Comparison of ENCODE assay signal across 9 cellular contexts in the genomic region with DNA sequence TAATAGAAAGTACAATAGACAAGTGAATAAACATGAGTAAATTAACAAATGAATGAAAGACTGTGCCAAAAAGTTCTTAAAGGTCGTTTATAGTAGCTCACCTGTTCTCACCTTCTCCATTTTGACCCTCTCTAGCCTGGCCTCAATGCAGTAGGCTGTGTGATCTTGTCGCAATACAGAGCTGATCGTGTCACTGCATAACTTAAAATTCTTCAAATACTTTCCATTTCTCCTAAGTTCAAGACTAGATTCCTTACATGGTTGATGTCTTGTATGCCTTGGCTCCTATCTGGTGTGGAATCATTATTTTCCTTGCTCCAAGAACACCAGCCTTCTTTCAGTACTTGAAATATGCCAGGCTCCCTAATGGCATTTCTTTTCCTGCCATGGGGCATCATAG. TPM values are rescaled to one million over a fixed set of nuclear protein-coding genes. Genes with fewer than 3 reads are reported as not detected.
"Had no signal": no experiment of that assay in that cellular context is flagged by ENCODE, and none has a peak within 500 bp of the region (broad histone marks: within the 10 kb centered on the region; RNA-seq: fewer than 3 reads in every experiment).

No MANE protein-coding gene starts in this region.

- H3K27ac ChIP-seq: GM23248 had no signal

- H3K9me3 ChIP-seq: HAP-1 had no signal

- H3K4me3 ChIP-seq: GM23248, HAP-1, K562 had no signal

- H3K4me1 ChIP-seq: HAP-1 had no signal

- H3K27ac Mint-ChIP-seq: HFFc6 had no signal

- H3K9ac ChIP-seq: GM23248 had no signal

- H3K36me3 ChIP-seq: HAP-1 had no signal

- H3K4me3 Mint-ChIP-seq: HFFc6 had no signal

- H2AFZ ChIP-seq: GM23248 had no signal

- DNase-seq: GM23248, H7, HFFc6, IMR-90, KG1 had no signal

- ATAC-seq: HCT116, K562 had no signal

- FAIRE-seq: HTR-8/SVneo, K562 had no signal

RNA-seq across cellular contexts. Expression of gene GABRA2, which starts 9.5 kb away (rescaled TPM):
- total RNA-seq: GM23248, HFFc6 had no signal
- polyA plus RNA-seq: GM23248 had no signal
